ENCODE assay signal across 8 cellular contexts in the genomic region with DNA sequence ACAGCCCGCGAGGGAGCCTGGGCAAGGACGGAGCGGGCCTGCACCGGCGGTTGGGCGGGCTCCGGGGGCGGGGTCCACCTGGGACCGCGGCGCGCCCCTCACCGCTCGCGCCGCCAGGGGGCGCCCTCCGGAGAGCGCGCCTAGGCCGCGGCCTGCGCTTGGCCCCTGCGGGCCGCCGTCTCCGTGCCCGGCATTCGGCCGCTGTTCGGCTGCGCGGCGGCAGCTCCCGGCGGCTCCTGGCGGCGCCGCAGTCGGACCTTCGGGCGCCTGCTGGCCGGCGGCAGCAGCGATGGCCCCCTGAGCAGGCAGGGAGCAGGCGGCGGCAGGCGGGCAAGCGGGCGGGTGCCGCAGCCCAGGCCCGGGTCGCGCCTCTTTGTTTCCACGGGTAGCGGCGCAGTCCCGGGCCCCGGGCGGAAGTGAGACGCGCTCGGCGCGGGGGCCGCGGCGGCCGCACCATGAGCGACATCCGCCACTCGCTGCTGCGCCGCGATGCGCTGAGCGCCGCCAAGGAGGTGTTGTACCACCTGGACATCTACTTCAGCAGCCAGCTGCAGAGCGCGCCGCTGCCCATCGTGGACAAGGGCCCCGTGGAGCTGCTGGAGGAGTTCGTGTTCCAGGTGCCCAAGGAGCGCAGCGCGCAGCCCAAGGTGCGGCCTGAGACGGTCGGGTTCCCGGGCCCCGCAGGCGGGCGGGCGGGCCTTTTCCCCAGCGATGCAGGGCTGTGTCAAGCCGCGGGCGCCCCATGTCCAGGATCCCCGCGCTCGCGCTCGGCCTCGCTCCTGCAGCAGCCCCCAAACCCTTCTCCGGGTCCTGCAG. TPM values are rescaled to one million over a fixed set of nuclear protein-coding genes. Genes with fewer than 3 reads are reported as not detected.
A peak's percentile ranks its signal among the peaks of the same experiment; 100 is the strongest.
DNase-seq lines count a peak whose midpoint lies in the region; ATAC-seq and TF ChIP-seq lines count a peak whose summit lies in the region.

A gene (plus strand): TSS at position 193 of the 816 bp plus-strand sequence. CDS start 263 bp downstream, at position 456.

- peaks cover 38% of the 10 kb centered on the region for H3K36me3 Mint-ChIP-seq in activated CD4-positive, alpha-beta memory T cell treated with anti-CD3 and anti-CD28 coated beads, Interleukin-2, amount 10 ng/mL, durations not matched to agents 7 days and 5 days (ENCODE audit: low read depth)

- H3K27ac Mint-ChIP-seq in activated CD4-positive, alpha-beta memory T cell treated with anti-CD3 and anti-CD28 coated beads, Interleukin-2, amount 10 ng/mL, durations not matched to agents 7 days and 5 days, result peak within 1 kb of the TSS; percentile 90

- peak; percentile 87 for DNase-seq in NCI-H748 (lab: John Stamatoyannopoulos, UW; ENCODE audit: unreplicated experiment)
- DNase-seq in activated CD4-positive, alpha-beta memory T cell treated with anti-CD3 and anti-CD28 coated beads, Interleukin-2, amount 10 ng/mL, durations not matched to agents 7 days and 5 days, result peak; percentile 85
- DNase-seq in lung microvascular endothelial cell (ENCODE audit: low read depth in 2 of 2), result peak; percentile 83 to 90
- peak; percentile 56 to 77 (median 60) for DNase-seq in stimulated activated CD4-positive, alpha-beta T cell treated with anti-CD3 and anti-CD28 coated beads, TNF-alpha, amount 100 ng/mL, for 48 hours (ENCODE audit: low read depth in 3 of 3)

- peaks cover 30% of the 10 kb centered on the region for H3K36me3 ChIP-seq in ectodermal cell (ENCODE audit: control insufficient read depth, insufficient read depth, low read length)

- peaks cover 24% of the 10 kb centered on the region for H3K4me1 Mint-ChIP-seq in activated CD4-positive, alpha-beta memory T cell treated with anti-CD3 and anti-CD28 coated beads, Interleukin-2, amount 10 ng/mL, durations not matched to agents 7 days and 5 days

- H3K27ac ChIP-seq in C4-2B, result peak within 1 kb of the TSS; percentile 82
- peak within 1 kb of the TSS; percentile 56 for H3K27ac ChIP-seq in ectodermal cell (ENCODE audit: insufficient read depth, low read depth, low read length, poor library complexity, severe bottlenecking)

- POLR2A ChIA-PET in activated CD4-positive, alpha-beta memory T cell treated with anti-CD3 and anti-CD28 coated beads, Interleukin-2, amount 10 ng/mL, durations not matched to agents 7 days and 5 days (lab: Charles Lee), result interaction anchor here (1.0 to 4.0 kb wide), 10 partner anchors 9 to 592 kb away, joined by 3 to 49 read pairs (median 4); a partner anchor contains a TSS

- peak; percentile 74 for ATAC-seq in HG03378 (IDR thresholded peaks at IDR 0.05; ENCODE audit: unreplicated experiment)

- 0% methylated on average over 107 of the region's 107 CpGs for WGBS in ectodermal cell, 2 experiments

- peak within 1 kb of the TSS; percentile 96 for H3K4me3 Mint-ChIP-seq in activated CD4-positive, alpha-beta memory T cell treated with anti-CD3 and anti-CD28 coated beads, Interleukin-2, amount 10 ng/mL, durations not matched to agents 7 days and 5 days

- peak within 1 kb of the TSS; percentile 83 for H3K4me3 ChIP-seq in ectodermal cell (ENCODE audit: insufficient read depth, low read depth, low read length)

- CTCF ChIA-PET in activated CD4-positive, alpha-beta memory T cell treated with anti-CD3 and anti-CD28 coated beads, Interleukin-2, amount 10 ng/mL, durations not matched to agents 7 days and 5 days (lab: Charles Lee), result interaction anchor here (0.7 to 2.6 kb wide), 7 partner anchors 14 to 268 kb away, joined by 3 to 30 read pairs (median 4); a partner anchor contains a TSS

- peak; percentile 97 for TF ChIP-seq CTCF in C4-2B (conservative IDR thresholded peaks at IDR 0.05)

- H3K27me3 ChIP-seq in ectodermal cell (ENCODE audit: control insufficient read depth, insufficient read depth, low read length, poor library complexity, severe bottlenecking), result no peaks in the 10 kb centered on the region

- no peaks in the 10 kb centered on the region for H3K4me1 ChIP-seq in ectodermal cell (ENCODE audit: control insufficient read depth, insufficient read depth, low read length)

- H3K9me3 Mint-ChIP-seq in activated CD4-positive, alpha-beta memory T cell treated with anti-CD3 and anti-CD28 coated beads, Interleukin-2, amount 10 ng/mL, durations not matched to agents 7 days and 5 days, result no peaks in the 10 kb centered on the region

- H3K9me3 ChIP-seq in ectodermal cell (ENCODE audit: control insufficient read depth, low read length), result no peaks in the 10 kb centered on the region

- H3K27me3 Mint-ChIP-seq in activated CD4-positive, alpha-beta memory T cell treated with anti-CD3 and anti-CD28 coated beads, Interleukin-2, amount 10 ng/mL, durations not matched to agents 7 days and 5 days, result no peaks in the 10 kb centered on the region

- TF ChIP-seq POLR2A in GM19099 (IDR thresholded peaks at IDR 0.05; ENCODE audit: extremely low read depth, insufficient read length, low read depth), result peak; percentile 90

RNA-seq across cellular contexts. Expression of the gene that starts here (rescaled TPM):
- 10 to 100 TPM; 30.0 to 31.6 TPM for total RNA-seq in activated CD4-positive, alpha-beta memory T cell treated with anti-CD3 and anti-CD28 coated beads, Interleukin-2, amount 10 ng/mL, durations not matched to agents 7 days and 5 days
- polyA plus RNA-seq in ectodermal cell (2013, experiment 1 of 4), result 31.1 TPM
- 37.1 TPM for polyA plus RNA-seq in ectodermal cell (2013, experiment 2 of 4)
- polyA plus RNA-seq in ectodermal cell (2013, experiment 3 of 4), result 32.7 TPM
- polyA plus RNA-seq in ectodermal cell (2013, experiment 4 of 4), result 31.8 TPM
- 7.0 and 11.1 TPM in 2 replicates for total RNA-seq in lung microvascular endothelial cell

Comparison
In these comparisons a context has a peak if more than half of its experiments do, and no peak if none do; other contexts are left out.
1. Peak in every context shown above with its lines: DNase-seq, ATAC-seq, H3K4me3 ChIP-seq and H3K27ac ChIP-seq.